Comparison of ENCODE assay signal across 1 cellular context in genomic region chrX:154136627-154137161, GRCh38.
A peak's percentile ranks its signal among the peaks of the same experiment; 100 is the strongest.
TF ChIP-seq lines count a peak whose summit lies in the region.

No MANE protein-coding gene starts in this region.

TF ChIP-seq in HepG2, 621 proteins besides CTCF, POLR2A, EP300 and RAD21 (continued from another document and continues in another):
- TF ChIP-seq, protein P1, sequence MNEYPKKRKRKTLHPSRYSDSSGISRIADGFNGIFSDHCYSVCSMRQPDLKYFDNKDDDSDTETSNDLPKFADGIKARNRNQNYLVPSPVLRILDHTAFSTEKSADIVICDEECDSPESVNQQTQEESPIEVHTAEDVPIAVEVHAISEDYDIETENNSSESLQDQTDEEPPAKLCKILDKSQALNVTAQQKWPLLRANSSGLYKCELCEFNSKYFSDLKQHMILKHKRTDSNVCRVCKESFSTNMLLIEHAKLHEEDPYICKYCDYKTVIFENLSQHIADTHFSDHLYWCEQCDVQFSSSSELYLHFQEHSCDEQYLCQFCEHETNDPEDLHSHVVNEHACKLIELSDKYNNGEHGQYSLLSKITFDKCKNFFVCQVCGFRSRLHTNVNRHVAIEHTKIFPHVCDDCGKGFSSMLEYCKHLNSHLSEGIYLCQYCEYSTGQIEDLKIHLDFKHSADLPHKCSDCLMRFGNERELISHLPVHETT (CRISPR knock-in tag; conservative IDR thresholded peaks at IDR 0.05) = no peak
- TF ChIP-seq MZF1 (CRISPR knock-in tag; IDR thresholded peaks at IDR 0.05; ENCODE audit: borderline replicate concordance) = no peak
- no peak for TF ChIP-seq ZNF75D (CRISPR knock-in tag; IDR thresholded peaks at IDR 0.05; ENCODE audit: borderline replicate concordance)
- TF ChIP-seq KDM5B (CRISPR knock-in tag; IDR thresholded peaks at IDR 0.05; ENCODE audit: borderline replicate concordance) = peak; percentile 40; the same call in 1 of the 2 replicates
- no peak for TF ChIP-seq PBX3 (CRISPR knock-in tag; IDR thresholded peaks at IDR 0.05; ENCODE audit: borderline replicate concordance)
- no peak for TF ChIP-seq FOSL2 (CRISPR knock-in tag; IDR thresholded peaks at IDR 0.05)
- no peak for TF ChIP-seq SYNCRIP (IDR thresholded peaks at IDR 0.05; ENCODE audit: insufficient read depth, low read depth, low read length)
- TF ChIP-seq ZNF580 (CRISPR knock-in tag; IDR thresholded peaks at IDR 0.05; ENCODE audit: borderline replicate concordance, low read depth) = no peak
- TF ChIP-seq ZSCAN22 (CRISPR knock-in tag; IDR thresholded peaks at IDR 0.05) = no peak
- TF ChIP-seq ISL2 (CRISPR knock-in tag; IDR thresholded peaks at IDR 0.05) = no peak
- TF ChIP-seq RERE (CRISPR knock-in tag; IDR thresholded peaks at IDR 0.05; ENCODE audit: low read depth) = no peak
- TF ChIP-seq ZZZ3 (CRISPR knock-in tag; IDR thresholded peaks at IDR 0.05; ENCODE audit: borderline replicate concordance) = no peak
- TF ChIP-seq ZNF7 (CRISPR knock-in tag; IDR thresholded peaks at IDR 0.05) = no peak
- no peak for TF ChIP-seq ZNF225 (CRISPR knock-in tag; IDR thresholded peaks at IDR 0.05)
- TF ChIP-seq FOXK1 (CRISPR knock-in tag; IDR thresholded peaks at IDR 0.05; ENCODE audit: borderline replicate concordance, low read depth) = no peak
- TF ChIP-seq CCAR2 (optimal IDR thresholded peaks at IDR 0.05; ENCODE audit: low read depth, low read length) = no peak
- no peak for TF ChIP-seq LRRFIP1 (CRISPR knock-in tag; conservative IDR thresholded peaks at IDR 0.05)
- no peak for TF ChIP-seq MYC (CRISPR knock-in tag; IDR thresholded peaks at IDR 0.05; ENCODE audit: borderline replicate concordance)
- TF ChIP-seq RNF2 (conservative IDR thresholded peaks at IDR 0.05; ENCODE audit: low read depth) = peak; percentile 53
- TF ChIP-seq CCDC6 (CRISPR knock-in tag; IDR thresholded peaks at IDR 0.05) = 0 out of 2 replicates have a peak, but pooled peaks have one; percentile 31
- TF ChIP-seq ZFP37 (CRISPR knock-in tag; IDR thresholded peaks at IDR 0.05; ENCODE audit: borderline replicate concordance) = no peak
- no peak for TF ChIP-seq TIGD3 (CRISPR knock-in tag; IDR thresholded peaks at IDR 0.05; ENCODE audit: borderline replicate concordance)
- TF ChIP-seq GLMP (CRISPR knock-in tag; IDR thresholded peaks at IDR 0.05; ENCODE audit: borderline replicate concordance) = no peak
- TF ChIP-seq SPEN (CRISPR knock-in tag; IDR thresholded peaks at IDR 0.05; ENCODE audit: low read depth) = peak; percentile 27; the same call in 1 of the 2 replicates
- TF ChIP-seq SALL1 (CRISPR knock-in tag; IDR thresholded peaks at IDR 0.05) = 0 out of 2 replicates have a peak, but pooled peaks have one; percentile 26
- peak; percentile 52; the same call in 1 of the 2 replicates for TF ChIP-seq BCL6 (CRISPR knock-in tag; IDR thresholded peaks at IDR 0.05)
- TF ChIP-seq SNAPC2 (CRISPR knock-in tag; IDR thresholded peaks at IDR 0.05) = no peak
- no peak for TF ChIP-seq HDAC2 (CRISPR knock-in tag; IDR thresholded peaks at IDR 0.05)
- TF ChIP-seq USF2 (IDR thresholded peaks at IDR 0.05; ENCODE audit: low read depth, low read length) = no peak
- no peak for TF ChIP-seq USF2 (CRISPR knock-in tag; IDR thresholded peaks at IDR 0.05; ENCODE audit: borderline replicate concordance)
- TF ChIP-seq SMARCC2 (IDR thresholded peaks at IDR 0.05) = no peak
- no peak for TF ChIP-seq SRF (IDR thresholded peaks at IDR 0.05; ENCODE audit: low read depth, low read length)
- TF ChIP-seq ARNT2 (CRISPR knock-in tag; IDR thresholded peaks at IDR 0.05; ENCODE audit: low read depth) = no peak
- TF ChIP-seq KAT2B (IDR thresholded peaks at IDR 0.05; ENCODE audit: borderline replicate concordance, low read depth, low read length) = no peak
- TF ChIP-seq ZNF768 (CRISPR knock-in tag; IDR thresholded peaks at IDR 0.05) = no peak
- no peak for TF ChIP-seq HOXA9 (CRISPR knock-in tag; IDR thresholded peaks at IDR 0.05; ENCODE audit: borderline replicate concordance)
- no peak for TF ChIP-seq CBX1 (IDR thresholded peaks at IDR 0.05; ENCODE audit: low read depth)
- TF ChIP-seq FOXP4 (CRISPR knock-in tag; IDR thresholded peaks at IDR 0.05) = no peak
- peak; percentile 43; the same call in 1 of the 2 replicates for TF ChIP-seq GABPB1 (CRISPR knock-in tag; IDR thresholded peaks at IDR 0.05)
- TF ChIP-seq TRIM24 (CRISPR knock-in tag; IDR thresholded peaks at IDR 0.05) = no peak
- no peak for TF ChIP-seq ZNF619 (CRISPR knock-in tag; IDR thresholded peaks at IDR 0.05)
- no peak for TF ChIP-seq ZNF558 (CRISPR knock-in tag; IDR thresholded peaks at IDR 0.05; ENCODE audit: borderline replicate concordance)
- TF ChIP-seq ETS1 (CRISPR knock-in tag; IDR thresholded peaks at IDR 0.05) = no peak
- TF ChIP-seq ZNF232 (CRISPR knock-in tag; IDR thresholded peaks at IDR 0.05; ENCODE audit: borderline replicate concordance) = no peak
- no peak for TF ChIP-seq POGZ (CRISPR knock-in tag; IDR thresholded peaks at IDR 0.05)
